Comparison of ENCODE assay signal across 1 cellular context in genomic region chr21:44533121-44533890, GRCh38.
TF ChIP-seq lines count a peak whose summit lies in the region.

No MANE protein-coding gene starts in this region.

TF ChIP-seq in H1, 55 proteins besides CTCF, POLR2A, EP300 and RAD21:
- TF ChIP-seq KDM1A (IDR thresholded peaks at IDR 0.05; ENCODE audit: borderline replicate concordance, low read length) (no peak), TBP (IDR thresholded peaks at IDR 0.05; ENCODE audit: low read depth, low read length) (no peak), USF2 (IDR thresholded peaks at IDR 0.05; ENCODE audit: low read length) (no peak), NANOG (IDR thresholded peaks at IDR 0.05; ENCODE audit: insufficient read depth, low read depth, low read length, poor library complexity, severe bottlenecking) (no peak), RBBP5 (IDR thresholded peaks at IDR 0.05; ENCODE audit: borderline replicate concordance, low read depth, low read length) (no peak), GABPA (IDR thresholded peaks at IDR 0.05; ENCODE audit: borderline replicate concordance, insufficient read depth, low read length) (no peak), CEBPB (IDR thresholded peaks at IDR 0.05; ENCODE audit: low read depth, low read length) (no peak), TAF7 (optimal IDR thresholded peaks at IDR 0.05; ENCODE audit: borderline replicate concordance, low read depth, low read length) (no peak), RXRA (IDR thresholded peaks at IDR 0.05; ENCODE audit: insufficient read depth, low read depth, low read length) (no peak), ATF3 (IDR thresholded peaks at IDR 0.05; ENCODE audit: insufficient read depth, low read depth, low read length) (no peak), SAP30 (IDR thresholded peaks at IDR 0.05; ENCODE audit: insufficient read depth, insufficient replicate concordance, low read length) (no peak), JUN (IDR thresholded peaks at IDR 0.05; ENCODE audit: low read depth, low read length) (no peak), KDM5A (IDR thresholded peaks at IDR 0.05; ENCODE audit: low read length) (no peak), CBX5 (IDR thresholded peaks at IDR 0.05; ENCODE audit: low read depth, low read length) (no peak), BCL11A (IDR thresholded peaks at IDR 0.05; ENCODE audit: low read depth in 2 of 2, low read length in 2 of 2) (no peak), CREB1 (IDR thresholded peaks at IDR 0.05) (no peak), POU5F1 (IDR thresholded peaks at IDR 0.05; ENCODE audit: low read depth, low read length) (no peak), CHD2 (IDR thresholded peaks at IDR 0.05; ENCODE audit: low read length) (no peak), NRF1 (IDR thresholded peaks at IDR 0.05; ENCODE audit: low read depth, low read length) (no peak)
